Comparison of ENCODE assay signal across 13 cellular contexts in the genomic region with DNA sequence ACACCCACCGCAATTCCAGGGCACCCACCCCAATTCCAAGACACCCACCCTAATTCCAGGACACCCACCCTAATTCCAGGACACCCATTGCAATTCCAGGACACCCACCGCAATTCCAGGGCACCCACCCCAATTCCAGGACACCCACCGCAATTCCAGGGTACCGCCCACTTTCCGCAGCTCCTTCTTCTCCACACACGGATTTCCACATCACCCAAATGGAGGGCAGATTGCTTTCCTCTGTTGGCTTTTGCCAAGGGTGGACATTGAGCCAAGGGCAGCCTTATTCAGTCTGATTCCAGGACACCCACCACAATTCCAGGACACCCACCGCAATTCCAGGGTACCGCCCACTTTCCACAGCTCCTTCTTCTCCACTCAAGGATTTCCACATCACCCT. TPM values are rescaled to one million over a fixed set of nuclear protein-coding genes. Genes with fewer than 3 reads are reported as not detected.
"Had no signal": no experiment of that assay in that cellular context is flagged by ENCODE, and none has a peak within 500 bp of the region (broad histone marks: within the 10 kb centered on the region; RNA-seq: fewer than 3 reads in every experiment).

No MANE protein-coding gene starts in this region.

RNA-seq across cellular contexts. Expression of a gene that starts 25.6 kb away (rescaled TPM):
- total RNA-seq: activated B cell treated with CpG ODN at 0.5 μM for 24 hours; activated CD4-positive, alpha-beta memory T cell treated with anti-CD3 and anti-CD28 coated beads for 36 hours; activated CD4-positive, alpha-beta memory T cell treated with anti-CD3 and anti-CD28 coated beads, Interleukin-2, amount 10 ng/mL, durations not matched to agents 7 days and 5 days; activated CD4-positive, alpha-beta T cell treated with anti-CD3 and anti-CD28 coated beads for 36 hours; activated CD4-positive, alpha-beta T cell treated with anti-CD3 and anti-CD28 coated beads, Interleukin-2, amount 10 ng/mL, durations not matched to agents 24 days and 14 days; activated CD4-positive, alpha-beta T cell treated with anti-CD3 and anti-CD28 coated beads, Interleukin-2, amount 10 ng/mL, durations not matched to agents 7 days and 5 days; activated CD8-positive, alpha-beta memory T cell treated with anti-CD3 and anti-CD28 coated beads for 36 hours; activated CD8-positive, alpha-beta memory T cell treated with anti-CD3 and anti-CD28 coated beads, Interleukin-2, amount 10 ng/mL, durations not matched to agents 7 days and 5 days; activated CD8-positive, alpha-beta T cell treated with anti-CD3 and anti-CD28 coated beads for 36 hours; activated CD8-positive, alpha-beta T cell treated with anti-CD3 and anti-CD28 coated beads, Interleukin-2, amount 10 ng/mL, durations not matched to agents 7 days and 5 days; T-helper 1 cell treated with Interleukin-12 subunit alpha and Interleukin-12 subunit beta and Interleukin-4 antibody, amounts not matched to agents 30 ng/mL and 1 ng/mL, for 36 hours; T-helper 17 cell; T-helper 2 cell treated with Interferon-gamma antibody and Interleukin-4, amounts not matched to agents 100 ng/mL and 5 ng/mL, for 36 hours had no signal

RNA-seq across cellular contexts. Expression of a gene that starts 56.6 kb away (rescaled TPM):
- total RNA-seq: activated B cell treated with CpG ODN at 0.5 μM for 24 hours; activated CD4-positive, alpha-beta memory T cell treated with anti-CD3 and anti-CD28 coated beads for 36 hours; activated CD4-positive, alpha-beta memory T cell treated with anti-CD3 and anti-CD28 coated beads, Interleukin-2, amount 10 ng/mL, durations not matched to agents 7 days and 5 days; activated CD4-positive, alpha-beta T cell treated with anti-CD3 and anti-CD28 coated beads for 36 hours; activated CD4-positive, alpha-beta T cell treated with anti-CD3 and anti-CD28 coated beads, Interleukin-2, amount 10 ng/mL, durations not matched to agents 24 days and 14 days; activated CD4-positive, alpha-beta T cell treated with anti-CD3 and anti-CD28 coated beads, Interleukin-2, amount 10 ng/mL, durations not matched to agents 7 days and 5 days; activated CD8-positive, alpha-beta memory T cell treated with anti-CD3 and anti-CD28 coated beads for 36 hours; activated CD8-positive, alpha-beta memory T cell treated with anti-CD3 and anti-CD28 coated beads, Interleukin-2, amount 10 ng/mL, durations not matched to agents 7 days and 5 days; activated CD8-positive, alpha-beta T cell treated with anti-CD3 and anti-CD28 coated beads for 36 hours; activated CD8-positive, alpha-beta T cell treated with anti-CD3 and anti-CD28 coated beads, Interleukin-2, amount 10 ng/mL, durations not matched to agents 7 days and 5 days; T-helper 1 cell treated with Interleukin-12 subunit alpha and Interleukin-12 subunit beta and Interleukin-4 antibody, amounts not matched to agents 30 ng/mL and 1 ng/mL, for 36 hours; T-helper 17 cell; T-helper 2 cell treated with Interferon-gamma antibody and Interleukin-4, amounts not matched to agents 100 ng/mL and 5 ng/mL, for 36 hours had no signal
